11 cellular contexts compared by ENCODE assay signal in genomic region chr6:99416892-99417767, GRCh38. TPM values are rescaled to one million over a fixed set of nuclear protein-coding genes. Genes with fewer than 3 reads are reported as not detected.
DNase-seq lines count a peak whose midpoint lies in the region; ATAC-seq lines count a peak whose summit lies in the region.
"Had no signal": no experiment of that assay in that cellular context is flagged by ENCODE, and none has a peak within 500 bp of the region (broad histone marks: within the 10 kb centered on the region; RNA-seq: fewer than 3 reads in every experiment).

No MANE protein-coding gene starts in this region.

- H3K9me3 Mint-ChIP-seq in activated CD4-positive, alpha-beta memory T cell treated with anti-CD3 and anti-CD28 coated beads for 36 hours: no peaks in the 10 kb centered on the region
- H3K9me3 Mint-ChIP-seq in activated CD4-positive, alpha-beta memory T cell treated with anti-CD3 and anti-CD28 coated beads, Interleukin-2, amount 10 ng/mL, durations not matched to agents 7 days and 5 days: no peaks in the 10 kb centered on the region
- no peaks in the 10 kb centered on the region for H3K9me3 Mint-ChIP-seq in stimulated activated effector memory CD8-positive, alpha-beta T cell treated with anti-CD3 and anti-CD28 coated beads, Interleukin-12 subunit alpha, Interleukin-12 subunit beta, amount 100 ng/mL, for 72 hours

- CTCF ChIA-PET in activated CD4-positive, alpha-beta memory T cell treated with anti-CD3 and anti-CD28 coated beads for 36 hours (lab: Charles Lee): interaction anchor here (0.7 to 1.6 kb wide), 2 partner anchors 15 to 87 kb away, joined by 3 to 7 read pairs; no protein-coding TSS in a partner anchor
- CTCF ChIA-PET in activated CD4-positive, alpha-beta memory T cell treated with anti-CD3 and anti-CD28 coated beads, Interleukin-2, amount 10 ng/mL, durations not matched to agents 7 days and 5 days (lab: Charles Lee): interaction anchor here (0.6 to 2.1 kb wide), 3 partner anchors 9 to 87 kb away, joined by 4 to 10 read pairs (median 7); no protein-coding TSS in a partner anchor

- ATAC-seq in GM21786 (IDR thresholded peaks at IDR 0.05; ENCODE audit: unreplicated experiment) (peak; percentile 85), HG03442 (IDR thresholded peaks at IDR 0.05; ENCODE audit: unreplicated experiment) (peak; percentile 87)
- ATAC-seq in stimulated activated effector memory CD8-positive, alpha-beta T cell treated with anti-CD3 and anti-CD28 coated beads, Interleukin-12 subunit alpha, Interleukin-12 subunit beta, amount 100 ng/mL, for 72 hours: peak; percentile 69

- DNase-seq in activated CD4-positive, alpha-beta memory T cell treated with anti-CD3 and anti-CD28 coated beads for 36 hours: no peak
- DNase-seq in activated CD4-positive, alpha-beta memory T cell treated with anti-CD3 and anti-CD28 coated beads, Interleukin-2, amount 10 ng/mL, durations not matched to agents 7 days and 5 days: no peak
- no peak for DNase-seq in stimulated activated effector memory CD8-positive, alpha-beta T cell treated with anti-CD3 and anti-CD28 coated beads, Interleukin-12 subunit alpha, Interleukin-12 subunit beta, amount 100 ng/mL, for 72 hours (ENCODE audit: low spot score in 2 of 2)
- DNase-seq in NCI-H1436 (lab: John Stamatoyannopoulos, UW): no peak
- DNase-seq in effector CD4-positive, alpha-beta T cell: no peak
- DNase-seq in NCI-H1092 (lab: John Stamatoyannopoulos, UW): no peak
- DNase-seq: ACHN; activated naive CD4-positive, alpha-beta T cell treated with Interleukin-2 at 50 U/mL for 16 hours; NCI-H1436 treated with DMSO at 0.1 percent for 48 hours had no signal

- intact Hi-C loops in activated CD4-positive, alpha-beta memory T cell treated with anti-CD3 and anti-CD28 coated beads for 36 hours (cut with micrococcal nuclease): no loop called here

- H3K27ac Mint-ChIP-seq in activated CD4-positive, alpha-beta memory T cell treated with anti-CD3 and anti-CD28 coated beads for 36 hours: peak overlapping the region; percentile 60
- H3K27ac Mint-ChIP-seq in activated CD4-positive, alpha-beta memory T cell treated with anti-CD3 and anti-CD28 coated beads, Interleukin-2, amount 10 ng/mL, durations not matched to agents 7 days and 5 days: no peak overlapping the region
- H3K27ac Mint-ChIP-seq in stimulated activated effector memory CD8-positive, alpha-beta T cell treated with anti-CD3 and anti-CD28 coated beads, Interleukin-12 subunit alpha, Interleukin-12 subunit beta, amount 100 ng/mL, for 72 hours: peak overlapping the region; percentile 52

- POLR2A ChIA-PET in activated CD4-positive, alpha-beta memory T cell treated with anti-CD3 and anti-CD28 coated beads for 36 hours (lab: Charles Lee): interaction anchor here (1.2 to 2.1 kb wide), 2 partner anchors 9 to 23 kb away, joined by 3 to 8 read pairs; partner anchors contain the start of gene COQ3
- POLR2A ChIA-PET in activated CD4-positive, alpha-beta memory T cell treated with anti-CD3 and anti-CD28 coated beads, Interleukin-2, amount 10 ng/mL, durations not matched to agents 7 days and 5 days (lab: Charles Lee): no interaction called here

- H3K4me3 Mint-ChIP-seq in activated CD4-positive, alpha-beta memory T cell treated with anti-CD3 and anti-CD28 coated beads for 36 hours: no peak overlapping the region
- H3K4me3 Mint-ChIP-seq in activated CD4-positive, alpha-beta memory T cell treated with anti-CD3 and anti-CD28 coated beads, Interleukin-2, amount 10 ng/mL, durations not matched to agents 7 days and 5 days: no peak overlapping the region
- peak overlapping the region; percentile 53 for H3K4me3 Mint-ChIP-seq in stimulated activated effector memory CD8-positive, alpha-beta T cell treated with anti-CD3 and anti-CD28 coated beads, Interleukin-12 subunit alpha, Interleukin-12 subunit beta, amount 100 ng/mL, for 72 hours

- no peaks in the 10 kb centered on the region for H3K27me3 Mint-ChIP-seq in activated CD4-positive, alpha-beta memory T cell treated with anti-CD3 and anti-CD28 coated beads for 36 hours
- H3K27me3 Mint-ChIP-seq in activated CD4-positive, alpha-beta memory T cell treated with anti-CD3 and anti-CD28 coated beads, Interleukin-2, amount 10 ng/mL, durations not matched to agents 7 days and 5 days: no peaks in the 10 kb centered on the region

- peaks cover 21% of the 10 kb centered on the region for H3K36me3 Mint-ChIP-seq in activated CD4-positive, alpha-beta memory T cell treated with anti-CD3 and anti-CD28 coated beads for 36 hours
- H3K36me3 Mint-ChIP-seq in activated CD4-positive, alpha-beta memory T cell treated with anti-CD3 and anti-CD28 coated beads, Interleukin-2, amount 10 ng/mL, durations not matched to agents 7 days and 5 days (ENCODE audit: low read depth): peaks cover 43% of the 10 kb centered on the region
- H3K36me3 Mint-ChIP-seq in stimulated activated effector memory CD8-positive, alpha-beta T cell treated with anti-CD3 and anti-CD28 coated beads, Interleukin-12 subunit alpha, Interleukin-12 subunit beta, amount 100 ng/mL, for 72 hours: peaks cover 74% of the 10 kb centered on the region

- peaks cover 59% of the 10 kb centered on the region for H3K4me1 Mint-ChIP-seq in activated CD4-positive, alpha-beta memory T cell treated with anti-CD3 and anti-CD28 coated beads for 36 hours (ENCODE audit: low read depth)
- peaks cover 40% of the 10 kb centered on the region for H3K4me1 Mint-ChIP-seq in activated CD4-positive, alpha-beta memory T cell treated with anti-CD3 and anti-CD28 coated beads, Interleukin-2, amount 10 ng/mL, durations not matched to agents 7 days and 5 days
- peaks cover 49% of the 10 kb centered on the region for H3K4me1 Mint-ChIP-seq in stimulated activated effector memory CD8-positive, alpha-beta T cell treated with anti-CD3 and anti-CD28 coated beads, Interleukin-12 subunit alpha, Interleukin-12 subunit beta, amount 100 ng/mL, for 72 hours

RNA-seq across cellular contexts. Expression of gene PNISR, which starts 8.0 kb away (rescaled TPM):
- total RNA-seq in activated CD4-positive, alpha-beta memory T cell treated with anti-CD3 and anti-CD28 coated beads for 36 hours: 100 to 1,000 TPM; 101 to 115 TPM
- total RNA-seq in activated CD4-positive, alpha-beta memory T cell treated with anti-CD3 and anti-CD28 coated beads, Interleukin-2, amount 10 ng/mL, durations not matched to agents 7 days and 5 days: 100 to 1,000 TPM; 135 to 142 TPM

RNA-seq across cellular contexts. Expression of gene COQ3, which starts 23.1 kb away (rescaled TPM):
- 10 to 100 TPM; 14.9 to 16.4 TPM for total RNA-seq in activated CD4-positive, alpha-beta memory T cell treated with anti-CD3 and anti-CD28 coated beads for 36 hours
- 1 to 10 TPM; 6.6 to 7.5 TPM for total RNA-seq in activated CD4-positive, alpha-beta memory T cell treated with anti-CD3 and anti-CD28 coated beads, Interleukin-2, amount 10 ng/mL, durations not matched to agents 7 days and 5 days
